In the genomic region with DNA sequence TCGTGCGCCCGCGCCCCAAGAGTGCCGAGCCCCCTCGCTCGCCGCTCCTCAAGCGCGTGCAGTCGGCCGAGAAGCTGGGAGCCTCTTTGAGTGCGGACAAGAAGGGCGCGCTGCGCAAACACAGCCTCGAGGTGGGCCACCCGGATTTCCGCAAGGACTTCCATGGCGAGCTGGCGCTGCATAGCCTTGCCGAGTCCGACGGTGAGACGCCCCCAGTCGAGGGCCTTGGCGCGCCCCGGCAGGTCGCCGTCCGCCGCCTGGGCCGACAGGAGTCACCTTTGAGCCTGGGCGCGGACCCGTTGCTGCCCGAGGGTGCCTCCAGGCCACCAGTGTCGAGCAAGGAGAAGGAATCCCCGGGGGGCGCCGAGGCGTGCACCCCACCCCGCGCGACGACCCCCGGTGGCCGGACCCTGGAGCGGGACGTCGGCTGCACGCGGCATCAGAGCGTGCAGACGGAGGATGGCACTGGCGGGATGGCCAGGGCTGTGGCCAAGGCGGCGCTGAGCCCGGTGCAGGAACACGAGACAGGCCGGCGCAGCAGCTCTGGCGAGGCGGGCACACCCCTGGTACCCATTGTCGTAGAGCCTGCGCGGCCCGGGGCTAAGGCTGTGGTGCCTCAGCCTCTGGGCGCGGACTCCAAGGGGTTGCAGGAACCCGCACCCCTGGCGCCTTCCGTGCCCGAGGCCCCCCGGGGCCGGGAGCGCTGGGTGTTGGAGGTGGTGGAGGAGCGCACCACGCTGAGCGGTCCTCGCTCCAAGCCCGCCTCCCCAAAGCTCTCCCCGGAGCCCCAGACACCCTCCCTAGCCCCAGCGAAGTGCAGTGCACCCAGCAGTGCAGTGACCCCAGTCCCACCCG, we compare ENCODE assay signal across 1 cellular context.
TF ChIP-seq lines count a peak whose summit lies in the region.

No MANE protein-coding gene starts in this region.

TF ChIP-seq in HCT116, 20 proteins besides CTCF, POLR2A, EP300 and RAD21:
- TF ChIP-seq POLR2AphosphoS5 (IDR thresholded peaks at IDR 0.05; ENCODE audit: low read depth, low read length) = 0 out of 2 replicates have a peak, but pooled peaks have one; percentile 4
- TF ChIP-seq, protein P1, sequence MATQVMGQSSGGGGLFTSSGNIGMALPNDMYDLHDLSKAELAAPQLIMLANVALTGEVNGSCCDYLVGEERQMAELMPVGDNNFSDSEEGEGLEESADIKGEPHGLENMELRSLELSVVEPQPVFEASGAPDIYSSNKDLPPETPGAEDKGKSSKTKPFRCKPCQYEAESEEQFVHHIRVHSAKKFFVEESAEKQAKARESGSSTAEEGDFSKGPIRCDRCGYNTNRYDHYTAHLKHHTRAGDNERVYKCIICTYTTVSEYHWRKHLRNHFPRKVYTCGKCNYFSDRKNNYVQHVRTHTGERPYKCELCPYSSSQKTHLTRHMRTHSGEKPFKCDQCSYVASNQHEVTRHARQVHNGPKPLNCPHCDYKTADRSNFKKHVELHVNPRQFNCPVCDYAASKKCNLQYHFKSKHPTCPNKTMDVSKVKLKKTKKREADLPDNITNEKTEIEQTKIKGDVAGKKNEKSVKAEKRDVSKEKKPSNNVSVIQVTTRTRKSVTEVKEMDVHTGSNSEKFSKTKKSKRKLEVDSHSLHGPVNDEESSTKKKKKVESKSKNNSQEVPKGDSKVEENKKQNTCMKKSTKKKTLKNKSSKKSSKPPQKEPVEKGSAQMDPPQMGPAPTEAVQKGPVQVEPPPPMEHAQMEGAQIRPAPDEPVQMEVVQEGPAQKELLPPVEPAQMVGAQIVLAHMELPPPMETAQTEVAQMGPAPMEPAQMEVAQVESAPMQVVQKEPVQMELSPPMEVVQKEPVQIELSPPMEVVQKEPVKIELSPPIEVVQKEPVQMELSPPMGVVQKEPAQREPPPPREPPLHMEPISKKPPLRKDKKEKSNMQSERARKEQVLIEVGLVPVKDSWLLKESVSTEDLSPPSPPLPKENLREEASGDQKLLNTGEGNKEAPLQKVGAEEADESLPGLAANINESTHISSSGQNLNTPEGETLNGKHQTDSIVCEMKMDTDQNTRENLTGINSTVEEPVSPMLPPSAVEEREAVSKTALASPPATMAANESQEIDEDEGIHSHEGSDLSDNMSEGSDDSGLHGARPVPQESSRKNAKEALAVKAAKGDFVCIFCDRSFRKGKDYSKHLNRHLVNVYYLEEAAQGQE (IDR thresholded peaks at IDR 0.05; ENCODE audit: low read depth) = no peak
TF ChIP-seq in HCT116: peak in this region for 1.
